ENCODE assay signal across 8 cellular contexts in the genomic region with DNA sequence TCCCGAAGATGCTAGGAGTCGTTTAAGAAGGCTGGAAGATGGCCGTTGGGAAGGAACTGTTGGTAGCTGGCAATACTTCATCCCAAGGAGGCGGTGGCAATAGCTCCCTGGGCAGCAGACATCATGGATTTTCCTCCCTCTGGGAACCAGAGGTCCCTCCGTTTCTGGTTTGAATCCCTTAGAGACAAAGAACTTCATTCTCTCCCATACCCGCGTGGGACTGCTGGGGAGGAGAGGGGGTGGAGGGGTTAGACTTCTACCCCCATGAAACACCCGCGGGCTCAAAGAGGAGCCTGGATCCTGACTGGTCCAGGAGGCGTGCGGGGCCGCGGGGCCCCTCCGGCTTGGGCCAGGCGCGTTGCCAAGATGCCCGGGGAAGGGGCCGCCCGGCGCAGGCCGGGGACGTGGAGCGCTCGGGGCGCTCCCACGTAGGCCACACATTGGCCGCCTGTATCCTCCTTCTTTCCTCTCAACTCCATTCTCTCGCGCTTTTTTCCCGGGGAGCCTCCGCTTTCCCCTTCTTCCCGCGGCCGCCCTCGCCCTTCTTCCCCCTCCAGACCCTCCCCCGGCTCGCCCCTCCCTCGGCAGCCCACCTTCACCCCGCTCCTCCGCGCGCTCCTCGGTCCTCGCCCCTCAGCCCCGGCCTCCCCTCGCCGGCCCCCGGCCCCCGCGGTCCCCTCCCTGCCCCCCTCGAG. TPM values are rescaled to one million over a fixed set of nuclear protein-coding genes. Genes with fewer than 3 reads are reported as not detected.
DNase-seq lines count a peak whose midpoint lies in the region; FAIRE-seq and TF ChIP-seq lines count a peak whose summit lies in the region.

No MANE protein-coding gene starts in this region.

- H3K4me3 Mint-ChIP-seq in activated naive CD4-positive, alpha-beta T cell treated with anti-CD3 and anti-CD28 coated beads for 36 hours, result peak overlapping the region; percentile 75

- no peaks in the 10 kb centered on the region for H3K27me3 Mint-ChIP-seq in activated naive CD4-positive, alpha-beta T cell treated with anti-CD3 and anti-CD28 coated beads for 36 hours (ENCODE audit: low read depth)

- in situ Hi-C loops in ACHN (cut with HindIII; ENCODE audit: low pct_ligation_motif_present, low pct_unique_long_range_greater_than_20kb, low sequenced_read_pairs), result no loop called here

- peak; percentile 54 for DNase-seq in ACHN
- peak; percentile 37 for DNase-seq in GM12865 (ENCODE audit: low read depth)
- DNase-seq in NCI-H1092 treated with DMSO at 0.1 percent for 48 hours (lab: John Stamatoyannopoulos, UW), result peak; percentile 59
- DNase-seq in activated naive CD4-positive, alpha-beta T cell treated with anti-CD3 and anti-CD28 coated beads for 36 hours, result peak; percentile 40
- peak; percentile 43 for DNase-seq in germinal center (ENCODE audit: low spot score)
- peak in 46 of 56 donors; percentile 35 to 84 (median 67) for DNase-seq in nucleus accumbens (lab: John Stamatoyannopoulos, UW)
- no peak for DNase-seq in CD1c-positive myeloid dendritic cell (ENCODE audit: extremely low spot score)
- no peak for DNase-seq in GM19239 (ENCODE audit: insufficient read length, low spot score)

- no peaks in the 10 kb centered on the region for H3K9me3 Mint-ChIP-seq in activated naive CD4-positive, alpha-beta T cell treated with anti-CD3 and anti-CD28 coated beads for 36 hours

- H3K4me1 Mint-ChIP-seq in activated naive CD4-positive, alpha-beta T cell treated with anti-CD3 and anti-CD28 coated beads for 36 hours (ENCODE audit: low read depth), result peaks cover 25% of the 10 kb centered on the region

- peaks cover 13% of the 10 kb centered on the region for H3K36me3 Mint-ChIP-seq in activated naive CD4-positive, alpha-beta T cell treated with anti-CD3 and anti-CD28 coated beads for 36 hours (ENCODE audit: low read depth)

- TF ChIP-seq CTCF in GM12865 (IDR thresholded peaks at IDR 0.05; ENCODE audit: insufficient read depth, low read depth, low read length, missing control alignments), result no peak

- peak overlapping the region; percentile 79 for H3K27ac Mint-ChIP-seq in activated naive CD4-positive, alpha-beta T cell treated with anti-CD3 and anti-CD28 coated beads for 36 hours

- CTCF ChIA-PET in activated naive CD4-positive, alpha-beta T cell treated with anti-CD3 and anti-CD28 coated beads for 36 hours (lab: Charles Lee), result interaction anchor here (0.6 to 5.3 kb wide), 4 partner anchors 8 to 21 kb away, joined by 3 to 56 read pairs (median 4); a partner anchor contains a TSS

- intact Hi-C loops in activated naive CD4-positive, alpha-beta T cell treated with anti-CD3 and anti-CD28 coated beads for 36 hours (cut with micrococcal nuclease), result loop anchor here (1.0 kb wide), 1 partner anchor 8 kb away; no protein-coding TSS in a partner anchor

- H3K4me3 ChIP-seq in GM12865 (ENCODE audit: low read depth, low read length), result peak overlapping the region; percentile 69

- FAIRE-seq in GM19239 (lab: Jason Lieb, UNC), result no peak

RNA-seq across cellular contexts. Expression of a gene that starts 0.4 kb away (rescaled TPM):
- total RNA-seq in activated naive CD4-positive, alpha-beta T cell treated with anti-CD3 and anti-CD28 coated beads for 36 hours, result 10 to 100 TPM; 72.1 to 72.2 TPM

RNA-seq across cellular contexts. Expression of a gene that starts 19.0 kb away (rescaled TPM):
- total RNA-seq in activated naive CD4-positive, alpha-beta T cell treated with anti-CD3 and anti-CD28 coated beads for 36 hours, result 100 to 1,000 TPM; 104 TPM

RNA-seq across cellular contexts. Expression of a gene that starts 20.9 kb away (rescaled TPM):
- 1 to 10 TPM; 9.0 to 9.1 TPM for total RNA-seq in activated naive CD4-positive, alpha-beta T cell treated with anti-CD3 and anti-CD28 coated beads for 36 hours

RNA-seq across cellular contexts. Expression of a gene that starts 55.9 kb away (rescaled TPM):
- 1 to 10 TPM; 3.1 to 4.0 TPM for total RNA-seq in activated naive CD4-positive, alpha-beta T cell treated with anti-CD3 and anti-CD28 coated beads for 36 hours

RNA-seq across cellular contexts. Expression of a gene that starts 58.6 kb away (rescaled TPM):
- 10 to 100 TPM; 10.2 to 11.2 TPM for total RNA-seq in activated naive CD4-positive, alpha-beta T cell treated with anti-CD3 and anti-CD28 coated beads for 36 hours

Comparison
In these comparisons a context has a peak if more than half of its experiments do, and no peak if none do; other contexts are left out.
1. DNase-seq: peak in ACHN (single experiment), GM12865 (single experiment), NCI-H1092 treated with DMSO at 0.1 percent for 48 hours (single experiment), activated naive CD4-positive, alpha-beta T cell treated with anti-CD3 and anti-CD28 coated beads for 36 hours (single experiment), germinal center (single experiment) and nucleus accumbens (46 of 56); none in CD1c-positive myeloid dendritic cell (single experiment) and GM19239 (single experiment).